ENCODE assay signal across 8 cellular contexts in genomic region chr6:57173886-57174510, GRCh38. TPM values are rescaled to one million over a fixed set of nuclear protein-coding genes. Genes with fewer than 3 reads are reported as not detected.
A peak's percentile ranks its signal among the peaks of the same experiment; 100 is the strongest.
DNase-seq lines count a peak whose midpoint lies in the region; ATAC-seq and TF ChIP-seq lines count a peak whose summit lies in the region.

No MANE protein-coding gene starts in this region.

- no peaks in the 10 kb centered on the region for H3K36me3 ChIP-seq in right lobe of liver

- peak overlapping the region; percentile 95 for H3K4me3 Mint-ChIP-seq in Calu3 (ENCODE audit: low read depth, unreplicated experiment)

- TF ChIP-seq POLR2A in right lobe of liver (IDR thresholded peaks at IDR 0.05): no peak

- 57% methylated on average over 5 of the region's 5 CpGs for WGBS in right lobe of liver (ENCODE audit: insufficient coverage, low coverage, low lambda C conversion rate, missing lambda C conversion rate)

- H3K27ac Mint-ChIP-seq in Calu3 (ENCODE audit: unreplicated experiment): peak overlapping the region; percentile 92

- no peaks in the 10 kb centered on the region for H3K9me3 Mint-ChIP-seq in Calu3 (ENCODE audit: low read depth, unreplicated experiment)

- peak overlapping the region in 1 of 3 donors; percentile 94 for H3K27ac ChIP-seq in right lobe of liver

- TF ChIP-seq EP300 in Ishikawa (IDR thresholded peaks at IDR 0.05; ENCODE audit: borderline replicate concordance): no peak

- CTCF ChIA-PET in Calu3 (lab: Charles Lee): interaction anchor here (0.6 kb wide), 1 partner anchor 495 kb away, joined by 3 read pairs; no protein-coding TSS in a partner anchor

- intact Hi-C loops in Calu3 (cut with micrococcal nuclease; ENCODE audit: unreplicated experiment) (no loop called here), right lobe of liver (cut with DNase I) (no loop called here)

- ATAC-seq in right lobe of liver (no peak), GM21526 (IDR thresholded peaks at IDR 0.05; ENCODE audit: low FRiP score, unreplicated experiment) (no peak), GM19397 (IDR thresholded peaks at IDR 0.05; ENCODE audit: unreplicated experiment) (no peak), GM18870 (IDR thresholded peaks at IDR 0.05; ENCODE audit: unreplicated experiment) (no peak)

- TF ChIP-seq CTCF in Calu3 (IDR thresholded peaks at IDR 0.05; ENCODE audit: unreplicated experiment) (no peak), right lobe of liver (IDR thresholded peaks at IDR 0.05) (no peak)

- H3K4me1 Mint-ChIP-seq in Calu3 (ENCODE audit: low read depth, unreplicated experiment): peaks cover 30% of the 10 kb centered on the region

- BruUV-seq in Calu3 (replicated peaks; lab: Mats Ljungman, UMichigan): TSS peak; percentile 39

- TF ChIP-seq RAD21 in Ishikawa (IDR thresholded peaks at IDR 0.05; ENCODE audit: low read depth): no peak

- no peaks in the 10 kb centered on the region for H3K27me3 Mint-ChIP-seq in Calu3 (ENCODE audit: unreplicated experiment)

- H3K36me3 Mint-ChIP-seq in Calu3 (ENCODE audit: insufficient read depth, unreplicated experiment): peaks cover 29% of the 10 kb centered on the region

- H3K4me3 ChIP-seq in right lobe of liver: peak overlapping the region; percentile 65 to 78 (median 73)

- H3K4me1 ChIP-seq in right lobe of liver: peaks cover 0 to 14% (median 2%) of the 10 kb centered on the region in 4 donors

- DNase-seq in Calu3 (peak; percentile 8), amniotic stem cell (lab: John Stamatoyannopoulos, UW) (peak; percentile 37), right lobe of liver (no peak), D341Med (ENCODE audit: low spot score) (no peak)

- H3K27me3 ChIP-seq in right lobe of liver: no peaks in the 10 kb centered on the region

- H3K9me3 ChIP-seq in right lobe of liver: no peaks in the 10 kb centered on the region

TF ChIP-seq in Ishikawa, 13 proteins besides CTCF, POLR2A, EP300 and RAD21:
- TF ChIP-seq MAX (IDR thresholded peaks at IDR 0.05): 0 out of 2 replicates have a peak, but pooled peaks have one; percentile 33
- no peak for TF ChIP-seq NFIC (IDR thresholded peaks at IDR 0.05)

RNA-seq across cellular contexts. Expression of gene BAG2, which starts 1.9 kb away (rescaled TPM):
- 9.6 and 12.1 TPM in 2 replicates for total RNA-seq in Calu3 (2022)
- 1 to 10 TPM; 2.8 to 6.2 (median 4.3) TPM for total RNA-seq in right lobe of liver

RNA-seq across cellular contexts. Expression of gene RAB23, which starts 48.1 kb away (rescaled TPM):
- total RNA-seq in Calu3 (2022) (10.9 and 11.0 TPM in 2 replicates), right lobe of liver (1 to 10 TPM; 2.0 to 3.1 (median 2.5) TPM)

Comparison
In these comparisons a context has a peak if more than half of its experiments do, and no peak if none do; other contexts are left out.
1. DNase-seq: peak in Calu3 (single experiment) and amniotic stem cell (single experiment); none in right lobe of liver (0 of 3) and D341Med (single experiment).